In the genomic region with DNA sequence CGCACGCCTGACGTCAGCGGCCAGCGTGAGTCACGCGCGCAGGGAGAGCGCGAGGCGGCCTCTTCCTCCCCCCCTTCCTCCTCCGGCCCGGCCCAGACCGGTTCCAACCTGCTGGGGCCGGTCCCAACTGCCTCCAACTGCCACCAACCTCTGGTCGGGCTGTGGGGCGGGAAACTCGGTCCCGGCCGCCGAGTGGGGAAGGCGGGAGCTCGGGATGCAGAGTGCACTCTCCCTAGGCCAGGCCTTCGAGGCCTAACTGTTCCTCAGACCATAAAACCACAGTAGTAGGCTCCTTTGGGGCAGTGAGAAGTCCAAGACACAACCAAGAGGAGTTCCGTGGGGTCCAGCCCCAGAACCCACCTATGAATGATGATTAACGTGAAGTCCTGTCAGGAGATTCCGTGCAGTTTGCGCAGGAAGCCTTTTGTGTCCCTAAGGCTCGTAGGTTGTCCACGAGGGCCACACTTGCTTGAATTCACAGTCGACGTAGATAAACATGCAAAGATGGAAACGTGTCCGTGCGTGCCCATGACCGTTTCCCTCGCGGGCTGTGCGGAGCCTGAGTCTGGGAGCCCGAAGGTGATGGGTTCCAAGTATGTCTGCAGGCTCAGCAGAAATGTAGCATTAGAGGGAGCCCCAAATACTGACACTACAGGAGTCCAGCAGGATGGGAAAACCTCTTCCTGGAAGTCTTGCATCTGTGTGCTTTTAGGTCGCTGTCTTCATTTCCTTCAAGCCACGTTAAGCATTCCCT, we compare ENCODE assay signal across 8 cellular contexts. TPM values are rescaled to one million over a fixed set of nuclear protein-coding genes. Genes with fewer than 3 reads are reported as not detected.
DNase-seq lines count a peak whose midpoint lies in the region; ATAC-seq and TF ChIP-seq lines count a peak whose summit lies in the region.

No MANE protein-coding gene starts in this region.

- DNase-seq in GM19238 (ENCODE audit: insufficient read length, low spot score) (peak; percentile 74), NCI-H748 treated with DMSO at 0.1 percent for 48 hours (lab: John Stamatoyannopoulos, UW) (peak; percentile 66), epithelial cell of proximal tubule (ENCODE audit: low read depth) (no peak)
- DNase-seq in activated CD8-positive, alpha-beta memory T cell treated with anti-CD3 and anti-CD28 coated beads, Interleukin-2, amount 10 ng/mL, durations not matched to agents 7 days and 5 days: peak; percentile 95
- peak; percentile 90 for DNase-seq in stimulated activated CD8-positive, alpha-beta memory T cell treated with anti-CD3 and anti-CD28 coated beads, Interleukin-4, amount 100 ng/mL, for 48 hours

- peak; percentile 68 for ATAC-seq in HG03432 (IDR thresholded peaks at IDR 0.05; ENCODE audit: unreplicated experiment)
- ATAC-seq in activated CD8-positive, alpha-beta memory T cell treated with anti-CD3 and anti-CD28 coated beads, Interleukin-2, amount 10 ng/mL, durations not matched to agents 7 days and 5 days: peak; percentile 62

- peaks cover 24 to 28% of the 10 kb centered on the region in 2 donors for H3K4me1 ChIP-seq in mucosa of rectum (ENCODE audit: control insufficient read depth in 2 of 2, insufficient read depth in 2 of 2, low read length in 2 of 2)

- H3K9me3 Mint-ChIP-seq in activated CD8-positive, alpha-beta memory T cell treated with anti-CD3 and anti-CD28 coated beads, Interleukin-2, amount 10 ng/mL, durations not matched to agents 7 days and 5 days (ENCODE audit: low read depth): no peaks in the 10 kb centered on the region

- H3K36me3 Mint-ChIP-seq in activated CD8-positive, alpha-beta memory T cell treated with anti-CD3 and anti-CD28 coated beads, Interleukin-2, amount 10 ng/mL, durations not matched to agents 7 days and 5 days: peaks cover 7% of the 10 kb centered on the region

- TF ChIP-seq CTCF in C4-2B (conservative IDR thresholded peaks at IDR 0.05): no peak
- TF ChIP-seq CTCF in epithelial cell of proximal tubule (conservative IDR thresholded peaks at IDR 0.05; ENCODE audit: low read depth, low read length): no peak

- H3K9me3 ChIP-seq in mucosa of rectum (ENCODE audit: control insufficient read depth in 2 of 2, low read length in 2 of 2): no peaks in the 10 kb centered on the region

- peaks cover 44% of the 10 kb centered on the region for H3K4me1 Mint-ChIP-seq in activated CD8-positive, alpha-beta memory T cell treated with anti-CD3 and anti-CD28 coated beads, Interleukin-2, amount 10 ng/mL, durations not matched to agents 7 days and 5 days

- H3K27me3 Mint-ChIP-seq in activated CD8-positive, alpha-beta memory T cell treated with anti-CD3 and anti-CD28 coated beads, Interleukin-2, amount 10 ng/mL, durations not matched to agents 7 days and 5 days: no peaks in the 10 kb centered on the region

- H3K4me3 ChIP-seq in epithelial cell of proximal tubule (ENCODE audit: low read depth, low read length) (peak overlapping the region; percentile 66), mucosa of rectum (ENCODE audit: low read length in 2 of 2) (peak overlapping the region; percentile 76 to 90)

- H3K9ac ChIP-seq in mucosa of rectum (ENCODE audit: low read depth in 1 of 2, low read length in 2 of 2): peak overlapping the region; percentile 76 to 97

- H3K27ac ChIP-seq in C4-2B (peak overlapping the region; percentile 93), mucosa of rectum (ENCODE audit: low read depth in 2 of 2, low read length in 2 of 2) (peak overlapping the region; percentile 93 to 100)

- H3K4me3 Mint-ChIP-seq in activated CD8-positive, alpha-beta memory T cell treated with anti-CD3 and anti-CD28 coated beads, Interleukin-2, amount 10 ng/mL, durations not matched to agents 7 days and 5 days: peak overlapping the region; percentile 79

- peak overlapping the region; percentile 100 for H3K27ac Mint-ChIP-seq in activated CD8-positive, alpha-beta memory T cell treated with anti-CD3 and anti-CD28 coated beads, Interleukin-2, amount 10 ng/mL, durations not matched to agents 7 days and 5 days

- no peaks in the 10 kb centered on the region for H3K27me3 ChIP-seq in mucosa of rectum (ENCODE audit: control insufficient read depth in 2 of 2, insufficient read depth in 2 of 2, low read length in 2 of 2)

- H3K36me3 ChIP-seq in mucosa of rectum (ENCODE audit: control insufficient read depth in 2 of 2, insufficient read depth in 2 of 2, low read length in 2 of 2): no peaks in the 10 kb centered on the region

- CTCF ChIA-PET in activated CD8-positive, alpha-beta memory T cell treated with anti-CD3 and anti-CD28 coated beads, Interleukin-2, amount 10 ng/mL, durations not matched to agents 7 days and 5 days (lab: Charles Lee): interaction anchor here (1.0 to 2.3 kb wide), 8 partner anchors 14 to 153 kb away, joined by 3 to 14 read pairs (median 8); partner anchors contain the start of genes GALK1, TRIM65 and WBP2

RNA-seq across cellular contexts. Expression of gene UNK, which starts 0.6 kb away (rescaled TPM):
- total RNA-seq in activated CD8-positive, alpha-beta memory T cell treated with anti-CD3 and anti-CD28 coated beads, Interleukin-2, amount 10 ng/mL, durations not matched to agents 7 days and 5 days: 10 to 100 TPM; 32.8 to 33.1 TPM
- 19.4 and 20.3 TPM in 2 replicates for total RNA-seq in epithelial cell of proximal tubule

RNA-seq across cellular contexts. Expression of gene GALK1, which starts 20.2 kb away (rescaled TPM):
- 10 to 100 TPM; 46.1 to 53.7 TPM for total RNA-seq in activated CD8-positive, alpha-beta memory T cell treated with anti-CD3 and anti-CD28 coated beads, Interleukin-2, amount 10 ng/mL, durations not matched to agents 7 days and 5 days
- total RNA-seq in epithelial cell of proximal tubule: 44.3 and 48.2 TPM in 2 replicates

RNA-seq across cellular contexts. Expression of gene UNC13D, which starts 59.0 kb away (rescaled TPM):
- total RNA-seq in activated CD8-positive, alpha-beta memory T cell treated with anti-CD3 and anti-CD28 coated beads, Interleukin-2, amount 10 ng/mL, durations not matched to agents 7 days and 5 days: 100 to 1,000 TPM; 212 to 218 TPM
- total RNA-seq in epithelial cell of proximal tubule: 9.2 and 17.8 TPM in 2 replicates

Comparison
In these comparisons a context has a peak if more than half of its experiments do, and no peak if none do; other contexts are left out.
1. RNA of gene UNC13D, which starts 59.0 kb away (total RNA-seq): 212 to 218 TPM in activated CD8-positive, alpha-beta memory T cell treated with anti-CD3 and anti-CD28 coated beads, Interleukin-2, amount 10 ng/mL, durations not matched to agents 7 days and 5 days; 9.2 to 17.8 TPM in epithelial cell of proximal tubule; every median in the first group is over 10 times any median in the second.